In genomic region chr7:129499915-129500463, GRCh38 we compare ENCODE assay signal across 25 cellular contexts. TPM values are rescaled to one million over a fixed set of nuclear protein-coding genes. Genes with fewer than 3 reads are reported as not detected.
DNase-seq lines count a peak whose midpoint lies in the region; ATAC-seq, FAIRE-seq and TF ChIP-seq lines count a peak whose summit lies in the region.
"Had no signal": no experiment of that assay in that cellular context is flagged by ENCODE, and none has a peak within 500 bp of the region (broad histone marks: within the 10 kb centered on the region; RNA-seq: fewer than 3 reads in every experiment).

No MANE protein-coding gene starts in this region.

- H4K91ac ChIP-seq in H1 (replicated peaks; ENCODE audit: insufficient read length, low read length) = no peak overlapping the region

- no peaks in the 10 kb centered on the region for H3K9me2 ChIP-seq in Karpas-422 (replicated peaks; ENCODE audit: insufficient read depth, low read length)

- H4K8ac ChIP-seq in H1 (ENCODE audit: extremely low read depth, insufficient read depth, low read length) = no peak overlapping the region

- H3K23me2 ChIP-seq in H1 (ENCODE audit: low read depth, low read length) = peaks cover 12% of the 10 kb centered on the region; the same call in 1 of the 2 replicates

- no peaks in the 10 kb centered on the region for H3K9me3 Mint-ChIP-seq in stimulated activated naive B cell treated with anti-CD40 and anti-IgM and Interleukin-4, amounts not matched to agents 10 μg/mL and 1 μg/mL and 100 μg/mL, for 72 hours
- H3K9me3 Mint-ChIP-seq: activated naive CD8-positive, alpha-beta T cell treated with anti-CD3 and anti-CD28 coated beads, Interleukin-2, amount 10 ng/mL, durations not matched to agents 7 days and 5 days; activated T-cell treated with anti-CD3 and anti-CD28 coated beads, Interleukin-2, amount 50 U/mL, for 24 hours had no signal

- H4K5ac ChIP-seq in H1 (ENCODE audit: insufficient read length, low read depth, low read length) = no peak overlapping the region

- H3K9me3 ChIP-seq in Karpas-422 (ENCODE audit: low read length) (no peaks in the 10 kb centered on the region), H1 (ENCODE audit: insufficient read depth in 2 of 2, low read depth in 1 of 2, low read length in 1 of 2) (no peaks in the 10 kb centered on the region), gastrocnemius medialis (no peaks in the 10 kb centered on the region)
- H3K9me3 ChIP-seq: body of pancreas, mucosa of descending colon, Peyer's patch, upper lobe of right lung had no signal

- H3K4me3 Mint-ChIP-seq in stimulated activated naive B cell treated with anti-CD40 and anti-IgM and Interleukin-4, amounts not matched to agents 10 μg/mL and 1 μg/mL and 100 μg/mL, for 72 hours = no peak overlapping the region
- H3K4me3 Mint-ChIP-seq: activated CD4-positive, alpha-beta T cell treated with anti-CD3 and anti-CD28 coated beads for 36 hours; activated naive CD8-positive, alpha-beta T cell treated with anti-CD3 and anti-CD28 coated beads, Interleukin-2, amount 10 ng/mL, durations not matched to agents 7 days and 5 days; activated T-cell treated with anti-CD3 and anti-CD28 coated beads, Interleukin-2, amount 50 U/mL, for 24 hours had no signal

- H3K4me2 ChIP-seq in Karpas-422 (ENCODE audit: low read depth, low read length, poor library complexity, severe bottlenecking) (peak overlapping the region; percentile 11), H1 (ENCODE audit: insufficient read depth in 1 of 2, low read depth in 2 of 2, low read length in 2 of 2) (no peak overlapping the region)

- no peak overlapping the region for H2AFZ ChIP-seq in Karpas-422 (ENCODE audit: low read length)
- H2AFZ ChIP-seq in H1 (ENCODE audit: low read length) = no peak overlapping the region

- H3K4me1 ChIP-seq in Karpas-422 (ENCODE audit: low read length) (peaks cover 18% of the 10 kb centered on the region), H1 (replicated peaks in 1 of 4; ENCODE audit: control insufficient read depth in 3 of 4, insufficient read depth in 4 of 4, low read length in 3 of 4) (peaks cover 0 to 11% (median 4%) of the 10 kb centered on the region in 4 experiments; a peak in 3 of 7 replicates), gastrocnemius medialis (peaks cover 0 to 7% of the 10 kb centered on the region in 2 donors)

- POLR2A ChIA-PET in H1 (lab: Charles Lee; ENCODE audit: partially characterized antibody) = interaction anchor here (0.8 to 1.4 kb wide), 2 partner anchors 14 kb away, joined by 3 to 4 read pairs; no protein-coding TSS in a partner anchor

- 95% methylated on average over 7 of the region's 7 CpGs; no CpG with 5 or more reads in 1 of the 2 experiments for WGBS in H1 (ENCODE audit: extremely low coverage in 1 of 2, insufficient coverage in 1 of 2, insufficient read length in 1 of 2, insufficient replicate concordance in 2 of 2, low coverage in 1 of 2, low lambda C conversion rate in 2 of 2, missing lambda C conversion rate in 1 of 2), 2 experiments

- H2BK120ac ChIP-seq in H1 (replicated peaks; ENCODE audit: low read depth, low read length) = no peak overlapping the region

- H3K79me1 ChIP-seq in H1 (ENCODE audit: low read depth, low read length) = no peaks in the 10 kb centered on the region

- no peak overlapping the region for H2BK12ac ChIP-seq in H1 (ENCODE audit: low read depth, low read length)

- peaks cover 26 to 33% of the 10 kb centered on the region in 2 donors for H3K4me1 Mint-ChIP-seq in stimulated activated naive B cell treated with anti-CD40 and anti-IgM and Interleukin-4, amounts not matched to agents 10 μg/mL and 1 μg/mL and 100 μg/mL, for 72 hours

- H3K14ac ChIP-seq in H1 (ENCODE audit: insufficient read length) = no peak overlapping the region

- intact Hi-C loops in gastrocnemius medialis (cut with DNase I; ENCODE audit: low total_unique reads) = loop anchor here (10.0 kb wide), 1 partner anchor 145 kb away; no protein-coding TSS in a partner anchor

- no peaks in the 10 kb centered on the region for H3K36me3 Mint-ChIP-seq in stimulated activated naive B cell treated with anti-CD40 and anti-IgM and Interleukin-4, amounts not matched to agents 10 μg/mL and 1 μg/mL and 100 μg/mL, for 72 hours
- H3K36me3 Mint-ChIP-seq: activated naive CD8-positive, alpha-beta T cell treated with anti-CD3 and anti-CD28 coated beads, Interleukin-2, amount 10 ng/mL, durations not matched to agents 7 days and 5 days had no signal

- peak; percentile 48 for DNase-seq in activated CD8-positive, alpha-beta memory T cell treated with anti-CD3 and anti-CD28 coated beads for 24 hours
- DNase-seq in activated CD8-positive, alpha-beta memory T cell treated with anti-CD3 and anti-CD28 coated beads, Interleukin-2, amount 50 U/mL, for 4 hours = no peak
- DNase-seq in Karpas-422 = no peak
- DNase-seq in H1 (ENCODE audit: low read depth in 1 of 2, low spot score in 2 of 2) = no peak
- no peak for DNase-seq in stimulated activated naive B cell treated with anti-CD40 and anti-IgM and Interleukin-4, amounts not matched to agents 10 μg/mL and 1 μg/mL and 100 μg/mL, for 72 hours
- DNase-seq in NCI-H1048 (lab: John Stamatoyannopoulos, UW) = no peak
- no peak for DNase-seq in gastrocnemius medialis
- no peak for DNase-seq in activated gamma-delta T cell treated with Interleukin-2 at 50 U/mL for 16 hours
- DNase-seq: activated CD4-positive, alpha-beta T cell treated with anti-CD3 and anti-CD28 coated beads for 36 hours; activated naive CD8-positive, alpha-beta T cell treated with anti-CD3 and anti-CD28 coated beads, Interleukin-2, amount 10 ng/mL, durations not matched to agents 7 days and 5 days; activated T-cell treated with anti-CD3 and anti-CD28 coated beads, Interleukin-2, amount 50 U/mL, for 24 hours; body of pancreas; cortex of kidney; DND-41; foreskin melanocyte; mucosa of descending colon; NCI-H1436; occipital lobe; right cardiac atrium; stimulated activated CD4-positive, alpha-beta T cell treated with anti-CD3 and anti-CD28 coated beads, Interleukin-15, amount 100 ng/mL, for 24 hours; stimulated activated naive CD8-positive, alpha-beta T cell treated with anti-CD3 and anti-CD28 coated beads, Interleukin-15, Interleukin-2, amounts not matched to agents 100 U/mL and 50 U/mL, for 24 hours; upper lobe of right lung had no signal

- H2BK20ac ChIP-seq in H1 (ENCODE audit: low read length) = 0 out of 2 replicates have a peak overlapping the region, but pooled peaks have one; percentile 43

- FAIRE-seq in H1 (lab: Jason Lieb, UNC) = no peak

- H3K36me3 ChIP-seq in Karpas-422 (ENCODE audit: insufficient read depth, low read length) (no peaks in the 10 kb centered on the region), H1 (ENCODE audit: control insufficient read depth in 2 of 4, insufficient read depth in 4 of 4, low read length in 3 of 4) (no peaks in the 10 kb centered on the region), gastrocnemius medialis (no peaks in the 10 kb centered on the region)
- H3K36me3 ChIP-seq: Peyer's patch, upper lobe of right lung had no signal

- H3K27ac Mint-ChIP-seq in stimulated activated naive B cell treated with anti-CD40 and anti-IgM and Interleukin-4, amounts not matched to agents 10 μg/mL and 1 μg/mL and 100 μg/mL, for 72 hours = peak overlapping the region; percentile 68
- H3K27ac Mint-ChIP-seq: activated CD4-positive, alpha-beta T cell treated with anti-CD3 and anti-CD28 coated beads for 36 hours; activated naive CD8-positive, alpha-beta T cell treated with anti-CD3 and anti-CD28 coated beads, Interleukin-2, amount 10 ng/mL, durations not matched to agents 7 days and 5 days; activated T-cell treated with anti-CD3 and anti-CD28 coated beads, Interleukin-2, amount 50 U/mL, for 24 hours had no signal

- no peak for TF ChIP-seq CTCF in H1 (IDR thresholded peaks at IDR 0.05; ENCODE audit: control extremely low read depth in 1 of 3, insufficient read depth in 1 of 3, low read depth in 1 of 3, low read length in 3 of 3)
- no peak for TF ChIP-seq CTCF in gastrocnemius medialis (IDR thresholded peaks at IDR 0.05 in 4 of 5, conservative IDR thresholded peaks at IDR 0.05 in 1 of 5)

- H2AK5ac ChIP-seq in H1 (ENCODE audit: low read depth, low read length) = peak overlapping the region; percentile 82; the same call in 1 of the 2 replicates

- H3K79me2 ChIP-seq in Karpas-422 (ENCODE audit: low read length) = no peaks in the 10 kb centered on the region
- no peaks in the 10 kb centered on the region for H3K79me2 ChIP-seq in H1 (ENCODE audit: control insufficient read depth in 1 of 2, insufficient read depth in 2 of 2, low read length in 2 of 2)

- H3K18ac ChIP-seq in H1 (ENCODE audit: extremely low read depth, low read length) = no peak overlapping the region

- H3K4me3 ChIP-seq in Karpas-422 (ENCODE audit: low read length) = no peak overlapping the region
- H3K4me3 ChIP-seq in H1 (ENCODE audit: extremely low read depth in 1 of 4, insufficient read depth in 2 of 4, low read depth in 3 of 4, low read length in 4 of 4) = no peak overlapping the region
- H3K4me3 ChIP-seq in gastrocnemius medialis = no peak overlapping the region
- H3K4me3 ChIP-seq: body of pancreas, mucosa of descending colon, Peyer's patch, SK-N-MC, upper lobe of right lung had no signal

- H2BK15ac ChIP-seq in H1 (ENCODE audit: low read length) = no peak overlapping the region; the same call in 1 of the 2 replicates

- H3K4ac ChIP-seq in H1 (replicated peaks; ENCODE audit: insufficient read length, low read depth, low read length) = no peak overlapping the region

- TF ChIP-seq EP300 in H1 (IDR thresholded peaks at IDR 0.05; ENCODE audit: borderline replicate concordance in 1 of 2, low read depth in 2 of 2, low read length in 2 of 2) = no peak

- no peaks in the 10 kb centered on the region for H4K20me1 ChIP-seq in Karpas-422 (ENCODE audit: insufficient read depth, low read depth, low read length)
- H4K20me1 ChIP-seq in H1 (replicated peaks in 1 of 2; ENCODE audit: control insufficient read depth in 1 of 2, insufficient read depth in 2 of 2, low read length in 2 of 2) = no peaks in the 10 kb centered on the region

- H3K23ac ChIP-seq in H1 (ENCODE audit: insufficient read length) = no peak overlapping the region

- H3K9ac ChIP-seq in Karpas-422 (ENCODE audit: low read length) (no peak overlapping the region), H1 (replicated peaks in 1 of 4; ENCODE audit: extremely low read depth in 1 of 4, low read depth in 3 of 4, low read length in 3 of 4) (no peak overlapping the region)

- no peak overlapping the region for H3K27ac ChIP-seq in Karpas-422 (ENCODE audit: low read length)
- no peak overlapping the region for H3K27ac ChIP-seq in H1 (ENCODE audit: low read depth, low read length)
- H3K27ac ChIP-seq in gastrocnemius medialis = no peak overlapping the region
- H3K27ac ChIP-seq: body of pancreas, epithelial cell of prostate, SK-N-MC, upper lobe of right lung had no signal

- H2BK5ac ChIP-seq in H1 (ENCODE audit: low read depth, low read length) = no peak overlapping the region

- in situ Hi-C loops in gastrocnemius medialis (cut with MboI; ENCODE audit: low sequenced_read_pairs in 4 of 4) = loop anchor here in 1 of 4 donors (10.0 kb wide), 1 partner anchor 125 kb away; no protein-coding TSS in a partner anchor

- H3K56ac ChIP-seq in H1 (replicated peaks; ENCODE audit: insufficient read length, low read depth, low read length) = no peak overlapping the region

- peak in 1 of 2 donors; percentile 5 for ATAC-seq in stimulated activated naive B cell treated with anti-CD40 and anti-IgM and Interleukin-4, amounts not matched to agents 10 μg/mL and 1 μg/mL and 100 μg/mL, for 72 hours (replicated peaks)
- ATAC-seq in gastrocnemius medialis = no peak
- ATAC-seq: activated CD4-positive, alpha-beta T cell treated with anti-CD3 and anti-CD28 coated beads for 36 hours; body of pancreas; mucosa of descending colon; right cardiac atrium; stimulated activated naive CD8-positive, alpha-beta T cell treated with anti-CD3 and anti-CD28 coated beads, Interleukin-15, Interleukin-2, amounts not matched to agents 100 U/mL and 50 U/mL, for 24 hours; upper lobe of right lung had no signal

- H3K27me3 ChIP-seq in Karpas-422 (ENCODE audit: low read length) = no peaks in the 10 kb centered on the region
- peaks cover 0 to 22% (median 20%) of the 10 kb centered on the region in 4 experiments; a peak in 5 of 7 replicates for H3K27me3 ChIP-seq in H1 (replicated peaks in 1 of 4; ENCODE audit: control insufficient read depth in 3 of 4, extremely low read depth in 1 of 4, insufficient read depth in 3 of 4, low read length in 3 of 4)
- H3K27me3 ChIP-seq in gastrocnemius medialis = no peaks in the 10 kb centered on the region
- H3K27me3 ChIP-seq: body of pancreas, Peyer's patch, upper lobe of right lung had no signal

- no peak for TF ChIP-seq RAD21 in H1 (IDR thresholded peaks at IDR 0.05 in 1 of 2, conservative IDR thresholded peaks at IDR 0.05 in 1 of 2; ENCODE audit: low read depth in 2 of 2, low read length in 2 of 2)

- CTCF ChIA-PET in H1 (lab: Charles Lee; ENCODE audit: partially characterized antibody) = interaction anchor here (0.9 to 1.4 kb wide), 6 partner anchors 13 to 95 kb away, joined by 3 to 4 read pairs (median 4); partner anchors contain the start of gene STRIP2

- TF ChIP-seq POLR2A in H1 (IDR thresholded peaks at IDR 0.05; ENCODE audit: control extremely low read depth in 1 of 2, low read depth in 2 of 2, low read length in 2 of 2) (no peak), gastrocnemius medialis (IDR thresholded peaks at IDR 0.05) (no peak)

- peaks cover 0 to 7% of the 10 kb centered on the region in 2 donors for H3K27me3 Mint-ChIP-seq in stimulated activated naive B cell treated with anti-CD40 and anti-IgM and Interleukin-4, amounts not matched to agents 10 μg/mL and 1 μg/mL and 100 μg/mL, for 72 hours
- H3K27me3 Mint-ChIP-seq: activated CD4-positive, alpha-beta T cell treated with anti-CD3 and anti-CD28 coated beads for 36 hours; activated T-cell treated with anti-CD3 and anti-CD28 coated beads, Interleukin-2, amount 50 U/mL, for 24 hours had no signal

RNA-seq across cellular contexts. Expression of gene SMKR1, which starts 2.3 kb away (rescaled TPM):
- total RNA-seq in Karpas-422 (2014; rRNA removed; shearing (Covaris generic); ENCODE audit: low replicate concordance) = 0.22 TPM in 1 of 2 replicates, not detected in the other
- total RNA-seq in H1 (2021; fragmentation: NEBNext Ultra II Directional; extraction: Animal tissue kit (Norgen Biotek cat#: 25700)) = 0.39 and 1.2 TPM in 2 replicates
- polyA plus RNA-seq in H1 (2011; rRNA removed) = 0.31 and 1.6 TPM in 2 replicates
- 0.92 TPM for polyA plus RNA-seq in H1 (2011; cell fraction: cytosol; rRNA removed)
- polyA plus RNA-seq in H1 (2011; cell fraction: nucleus; rRNA removed) = not detected
- 0.71 to 1.7 TPM (median 0.97 TPM) in 4 replicates for polyA plus RNA-seq in H1 (2012, experiment 1 of 2)
- 0.76 TPM for polyA plus RNA-seq in H1 (2012, experiment 2 of 2)
- 0.77 TPM for polyA plus RNA-seq in H1 (2013, experiment 1 of 2)
- 0.53 TPM for polyA plus RNA-seq in H1 (2013, experiment 2 of 2)
- 0.22 TPM in 1 of 2 replicates, not detected in the other for polyA minus RNA-seq in H1 (2011; rRNA and poly(A)+ RNA removed)
- not detected for polyA minus RNA-seq in H1 (2011; cell fraction: cytosol; rRNA and poly(A)+ RNA removed)
- not detected for polyA minus RNA-seq in H1 (2011; cell fraction: nucleus; rRNA and poly(A)+ RNA removed)
- total RNA-seq in gastrocnemius medialis = not detected
- total RNA-seq: mucosa of descending colon, right cardiac atrium, upper lobe of right lung had no signal
